In the genomic region with DNA sequence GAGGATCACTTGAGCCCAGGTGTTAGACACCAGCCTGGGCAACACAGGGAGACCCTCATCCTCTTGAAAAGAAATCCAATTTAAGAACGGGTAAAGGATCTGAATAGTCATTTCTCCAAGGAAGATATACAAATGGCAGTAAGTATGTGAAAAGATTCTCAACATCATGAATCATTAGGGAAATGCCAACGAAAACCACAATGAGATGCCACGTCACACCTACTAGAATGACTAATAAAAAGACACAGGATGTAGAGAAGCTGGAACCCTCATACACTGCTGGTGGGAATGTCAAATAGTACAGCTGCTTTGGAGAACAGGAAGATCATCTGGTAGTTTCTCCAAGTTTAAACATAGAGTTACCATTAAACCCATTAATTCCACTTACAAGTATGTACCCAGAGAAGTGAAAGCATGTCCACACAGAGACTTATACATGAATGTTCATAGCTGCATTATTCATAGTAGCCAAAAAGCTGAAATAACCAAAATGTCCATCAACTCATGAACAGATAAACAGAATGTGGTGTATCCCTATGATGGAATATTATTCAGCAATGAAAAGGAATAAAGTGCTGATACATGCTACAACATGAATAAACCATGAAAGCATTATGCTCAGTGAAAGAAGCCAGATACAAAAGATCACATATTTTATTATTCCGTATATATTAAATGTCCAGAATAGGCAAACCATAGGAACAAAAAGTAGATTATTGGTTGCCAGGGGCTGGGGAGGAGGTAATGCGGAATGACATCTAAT, we compare ENCODE assay signal across 8 cellular contexts. TPM values are rescaled to one million over a fixed set of nuclear protein-coding genes. Genes with fewer than 3 reads are reported as not detected.
A peak's percentile ranks its signal among the peaks of the same experiment; 100 is the strongest.
DNase-seq lines count a peak whose midpoint lies in the region.

No MANE protein-coding gene starts in this region.

- H3K4me1 Mint-ChIP-seq in activated T-helper 1 cell treated with anti-CD3 and anti-CD28 coated beads, Interleukin-12 subunit alpha, Interleukin-12 subunit beta, Interleukin-2, Interleukin-4 antibody, amounts not matched to agents 30 ng/mL and 10 ng/mL and 1 ng/mL, durations not matched to agents 14 hours and 24 hours and 36 hours (ENCODE audit: low read depth): peaks cover 29% of the 10 kb centered on the region

- H3K4me1 ChIP-seq in Karpas-422 (ENCODE audit: low read length): no peaks in the 10 kb centered on the region

- H3K36me3 Mint-ChIP-seq in activated T-helper 1 cell treated with anti-CD3 and anti-CD28 coated beads, Interleukin-12 subunit alpha, Interleukin-12 subunit beta, Interleukin-2, Interleukin-4 antibody, amounts not matched to agents 30 ng/mL and 10 ng/mL and 1 ng/mL, durations not matched to agents 14 hours and 24 hours and 36 hours (ENCODE audit: low read depth): no peaks in the 10 kb centered on the region

- DNase-seq in GM04503 (ENCODE audit: low read depth): peak; percentile 96
- DNase-seq in HPDE6-E6E7 (ENCODE audit: extremely low spot score): peak; percentile 56
- peak; percentile 42 for DNase-seq in activated T-helper 1 cell treated with anti-CD3 and anti-CD28 coated beads, Interleukin-12 subunit alpha, Interleukin-12 subunit beta, Interleukin-2, Interleukin-4 antibody, amounts not matched to agents 30 ng/mL and 10 ng/mL and 1 ng/mL, durations not matched to agents 14 hours and 24 hours and 36 hours (ENCODE audit: low spot score)
- DNase-seq in myocyte (ENCODE audit: low read depth): peak; percentile 96
- no peak for DNase-seq in DMS79 treated with DMSO at 0.1 percent for 48 hours (lab: John Stamatoyannopoulos, UW)
- no peak for DNase-seq in NCI-H1105 (lab: John Stamatoyannopoulos, UW)
- no peak for DNase-seq in Karpas-422
- DNase-seq in NCI-H2081 (lab: John Stamatoyannopoulos, UW): no peak

- H3K9me2 ChIP-seq in Karpas-422 (replicated peaks; ENCODE audit: insufficient read depth, low read length): no peaks in the 10 kb centered on the region

- intact Hi-C loops in activated T-helper 1 cell treated with anti-CD3 and anti-CD28 coated beads, Interleukin-12 subunit alpha, Interleukin-12 subunit beta, Interleukin-2, Interleukin-4 antibody, amounts not matched to agents 30 ng/mL and 10 ng/mL and 1 ng/mL, durations not matched to agents 14 hours and 24 hours and 36 hours (cut with micrococcal nuclease): loop anchor here (1.0 to 10.0 kb wide), 6 partner anchors 16 to 978 kb away; a partner anchor contains a TSS

- no peak overlapping the region for H3K27ac ChIP-seq in Karpas-422 (ENCODE audit: low read length)

- H3K27ac Mint-ChIP-seq in activated T-helper 1 cell treated with anti-CD3 and anti-CD28 coated beads, Interleukin-12 subunit alpha, Interleukin-12 subunit beta, Interleukin-2, Interleukin-4 antibody, amounts not matched to agents 30 ng/mL and 10 ng/mL and 1 ng/mL, durations not matched to agents 14 hours and 24 hours and 36 hours: peak overlapping the region; percentile 89

- H3K9me3 Mint-ChIP-seq in activated T-helper 1 cell treated with anti-CD3 and anti-CD28 coated beads, Interleukin-12 subunit alpha, Interleukin-12 subunit beta, Interleukin-2, Interleukin-4 antibody, amounts not matched to agents 30 ng/mL and 10 ng/mL and 1 ng/mL, durations not matched to agents 14 hours and 24 hours and 36 hours: no peaks in the 10 kb centered on the region

- H3K27me3 Mint-ChIP-seq in activated T-helper 1 cell treated with anti-CD3 and anti-CD28 coated beads, Interleukin-12 subunit alpha, Interleukin-12 subunit beta, Interleukin-2, Interleukin-4 antibody, amounts not matched to agents 30 ng/mL and 10 ng/mL and 1 ng/mL, durations not matched to agents 14 hours and 24 hours and 36 hours (ENCODE audit: insufficient read depth): peaks cover 2% of the 10 kb centered on the region

- H3K9ac ChIP-seq in Karpas-422 (ENCODE audit: low read length): no peak overlapping the region

- H3K9me3 ChIP-seq in Karpas-422 (ENCODE audit: low read length): no peaks in the 10 kb centered on the region

- peak overlapping the region; percentile 50 for H3K4me3 Mint-ChIP-seq in activated T-helper 1 cell treated with anti-CD3 and anti-CD28 coated beads, Interleukin-12 subunit alpha, Interleukin-12 subunit beta, Interleukin-2, Interleukin-4 antibody, amounts not matched to agents 30 ng/mL and 10 ng/mL and 1 ng/mL, durations not matched to agents 14 hours and 24 hours and 36 hours

- no peak overlapping the region for H2AFZ ChIP-seq in Karpas-422 (ENCODE audit: low read length)

- H3K79me2 ChIP-seq in Karpas-422 (ENCODE audit: low read length): no peaks in the 10 kb centered on the region

- no peak overlapping the region for H3K4me3 ChIP-seq in Karpas-422 (ENCODE audit: low read length)

- no peak overlapping the region for H3K4me2 ChIP-seq in Karpas-422 (ENCODE audit: low read depth, low read length, poor library complexity, severe bottlenecking)

- no peaks in the 10 kb centered on the region for H3K27me3 ChIP-seq in Karpas-422 (ENCODE audit: low read length)

- H4K20me1 ChIP-seq in Karpas-422 (ENCODE audit: insufficient read depth, low read depth, low read length): no peaks in the 10 kb centered on the region

- H3K36me3 ChIP-seq in Karpas-422 (ENCODE audit: insufficient read depth, low read length): no peaks in the 10 kb centered on the region

RNA-seq across cellular contexts. Expression of a gene that starts 13.1 kb away (rescaled TPM):
- total RNA-seq in activated T-helper 1 cell treated with anti-CD3 and anti-CD28 coated beads, Interleukin-12 subunit alpha, Interleukin-12 subunit beta, Interleukin-2, Interleukin-4 antibody, amounts not matched to agents 30 ng/mL and 10 ng/mL and 1 ng/mL, durations not matched to agents 14 hours and 24 hours and 36 hours: 123 and 129 TPM in 2 replicates
- 14.7 and 21.8 TPM in 2 replicates for total RNA-seq in myocyte
- polyA plus RNA-seq in myocyte (2012): 67.7 TPM
- 16.2 and 19.9 TPM in 2 replicates for total RNA-seq in Karpas-422 (2014; rRNA removed; shearing (Covaris generic); ENCODE audit: low replicate concordance)

Comparison
In these comparisons a context has a peak if more than half of its experiments do, and no peak if none do; other contexts are left out.
1. DNase-seq: peak in GM04503 (single experiment), HPDE6-E6E7 (single experiment), activated T-helper 1 cell treated with anti-CD3 and anti-CD28 coated beads, Interleukin-12 subunit alpha, Interleukin-12 subunit beta, Interleukin-2, Interleukin-4 antibody, amounts not matched to agents 30 ng/mL and 10 ng/mL and 1 ng/mL, durations not matched to agents 14 hours and 24 hours and 36 hours (single experiment) and myocyte (single experiment); none in DMS79 treated with DMSO at 0.1 percent for 48 hours (single experiment), NCI-H1105 (single experiment), Karpas-422 (single experiment) and NCI-H2081 (0 of 2).